ENCODE assay signal across 2 cellular contexts in genomic region chr1:203290261-203291089, GRCh38.
TF ChIP-seq lines count a peak whose summit lies in the region.

No MANE protein-coding gene starts in this region.

TF ChIP-seq in HEK293, 187 proteins besides CTCF, POLR2A, EP300 and RAD21 (continued from another document and continues in another):
- TF ChIP-seq ZNF548 (tag by site-specific recombination; IDR thresholded peaks at IDR 0.05) (no peak), ZNF518A (tag by site-specific recombination; conservative IDR thresholded peaks at IDR 0.05; ENCODE audit: low read depth) (no peak), ZNF580 (tag by site-specific recombination; IDR thresholded peaks at IDR 0.05) (peak; percentile 92), ZBTB1 (tag by site-specific recombination; IDR thresholded peaks at IDR 0.05) (peak; percentile 67; the same call in 1 of the 2 replicates), RBAK (tag by site-specific recombination; IDR thresholded peaks at IDR 0.05) (no peak), ZNF664 (tag by site-specific recombination; IDR thresholded peaks at IDR 0.05) (no peak), ZNF843 (tag by site-specific recombination; IDR thresholded peaks at IDR 0.05) (0 out of 2 replicates have a peak, but pooled peaks have one; percentile 31), ZNF26 (tag by site-specific recombination; IDR thresholded peaks at IDR 0.05) (no peak), SP3 (tag by site-specific recombination; IDR thresholded peaks at IDR 0.05) (peak; percentile 90), ZNF341 (tag by site-specific recombination; IDR thresholded peaks at IDR 0.05; ENCODE audit: low read depth) (peak; percentile 83), KLF16 (tag by site-specific recombination; IDR thresholded peaks at IDR 0.05) (peak; percentile 65), KLF8 (tag by site-specific recombination; IDR thresholded peaks at IDR 0.05) (peak; percentile 70), ZNF335 (tag by site-specific recombination; conservative IDR thresholded peaks at IDR 0.05) (peak; percentile 84), ZNF394 (tag by site-specific recombination; IDR thresholded peaks at IDR 0.05; ENCODE audit: borderline replicate concordance) (no peak), ZBTB26 (tag by site-specific recombination; optimal IDR thresholded peaks at IDR 0.05) (peak; percentile 61), ZNF18 (tag by site-specific recombination; IDR thresholded peaks at IDR 0.05) (no peak)

TF ChIP-seq in WTC11, 78 proteins besides CTCF, POLR2A, EP300 and RAD21 (continued from another document and continues in another):
- TF ChIP-seq HMGXB4 (CRISPR knock-in tag; IDR thresholded peaks at IDR 0.05) (no peak), ZNF396 (CRISPR knock-in tag; IDR thresholded peaks at IDR 0.05; ENCODE audit: borderline replicate concordance) (no peak), MLX (CRISPR knock-in tag; IDR thresholded peaks at IDR 0.05) (no peak), EMX1 (CRISPR knock-in tag; IDR thresholded peaks at IDR 0.05) (no peak), ERG (CRISPR knock-in tag; IDR thresholded peaks at IDR 0.05) (no peak), CREM (CRISPR knock-in tag; IDR thresholded peaks at IDR 0.05) (peak; percentile 72; the same call in 1 of the 2 replicates), FOXP1 (CRISPR knock-in tag; IDR thresholded peaks at IDR 0.05; ENCODE audit: borderline replicate concordance) (no peak), SP1 (CRISPR knock-in tag; conservative IDR thresholded peaks at IDR 0.05) (peak; percentile 58; the same call in 1 of the 2 replicates), CREB1 (CRISPR knock-in tag; IDR thresholded peaks at IDR 0.05) (no peak), TCF7 (CRISPR knock-in tag; IDR thresholded peaks at IDR 0.05; ENCODE audit: low read depth) (no peak), ATF1 (CRISPR knock-in tag; IDR thresholded peaks at IDR 0.05) (no peak), E2F5 (CRISPR knock-in tag; IDR thresholded peaks at IDR 0.05) (peak; percentile 96), OVOL2 (CRISPR knock-in tag; IDR thresholded peaks at IDR 0.05; ENCODE audit: borderline replicate concordance) (no peak), JAZF1 (CRISPR knock-in tag; IDR thresholded peaks at IDR 0.05) (no peak), ZNF281 (CRISPR knock-in tag; IDR thresholded peaks at IDR 0.05) (no peak), ZNF532 (CRISPR knock-in tag; IDR thresholded peaks at IDR 0.05; ENCODE audit: borderline replicate concordance) (no peak), PRRX2 (CRISPR knock-in tag; IDR thresholded peaks at IDR 0.05) (no peak), ZNF416 (CRISPR knock-in tag; IDR thresholded peaks at IDR 0.05) (no peak), ATF2 (CRISPR knock-in tag; IDR thresholded peaks at IDR 0.05; ENCODE audit: borderline replicate concordance, low read depth) (no peak), AFF4 (CRISPR knock-in tag; IDR thresholded peaks at IDR 0.05; ENCODE audit: borderline replicate concordance) (no peak), E2F1 (CRISPR knock-in tag; IDR thresholded peaks at IDR 0.05) (no peak), ZNF263 (CRISPR knock-in tag; IDR thresholded peaks at IDR 0.05; ENCODE audit: low read depth) (no peak)
